Comparison of ENCODE assay signal across 16 cellular contexts in genomic region chr9:79632060-79632459, GRCh38.
DNase-seq lines count a peak whose midpoint lies in the region; ATAC-seq and TF ChIP-seq lines count a peak whose summit lies in the region.
"Had no signal": no experiment of that assay in that cellular context is flagged by ENCODE, and none has a peak within 500 bp of the region (broad histone marks: within the 10 kb centered on the region; RNA-seq: fewer than 3 reads in every experiment).

No MANE protein-coding gene starts in this region.

- no CpG with 5 or more reads among the region's 5 CpGs for WGBS in H9 (ENCODE audit: extremely low coverage, insufficient read length, low lambda C conversion rate)

- no peak overlapping the region for H4K5ac ChIP-seq in H9 (ENCODE audit: insufficient read length, low read depth, low read length)

- H3K27ac ChIP-seq in A673 (ENCODE audit: low read depth, low read length, poor library complexity, severe bottlenecking) (no peak overlapping the region), H9 (ENCODE audit: insufficient read length, low read depth, low read length) (no peak overlapping the region)
- H3K27ac ChIP-seq: KMS-11 had no signal

- H2AK5ac ChIP-seq in H9 (ENCODE audit: insufficient read length, low read length), result no peak overlapping the region

- no peak overlapping the region for H3K56ac ChIP-seq in H9 (ENCODE audit: insufficient read length, low read depth, low read length)

- no peak overlapping the region for H3K4me3 ChIP-seq in A673 (ENCODE audit: low read depth, low read length, poor library complexity, severe bottlenecking)

- H3K79me1 ChIP-seq in H9 (ENCODE audit: insufficient read depth, low read depth, low read length, poor library complexity, severe bottlenecking), result no peaks in the 10 kb centered on the region

- no peaks in the 10 kb centered on the region for H3K79me2 ChIP-seq in H9 (ENCODE audit: insufficient read depth, low read length)

- no peak overlapping the region for H3K4ac ChIP-seq in H9 (ENCODE audit: low read depth, low read length)

- H2BK12ac ChIP-seq in H9 (ENCODE audit: insufficient read length, low read depth, low read length), result no peak overlapping the region

- H4K91ac ChIP-seq in H9 (ENCODE audit: insufficient read length, low read depth, low read length), result no peak overlapping the region

- no peak overlapping the region for H2BK20ac ChIP-seq in H9 (ENCODE audit: low read depth, low read length, poor library complexity, severe bottlenecking)

- no TSS peak for BruUV-seq in A673 (replicated peaks; lab: Mats Ljungman, UMichigan)

- no peak overlapping the region for H2AFZ ChIP-seq in H9 (ENCODE audit: low read length)

- no peaks in the 10 kb centered on the region for H3K36me3 ChIP-seq in A673 (ENCODE audit: insufficient read depth, low read length, poor library complexity, severe bottlenecking)

- no peak overlapping the region for H2BK120ac ChIP-seq in H9 (ENCODE audit: low read depth, low read length, poor library complexity, severe bottlenecking)

- H3K27ac Mint-ChIP-seq in H9, result peak overlapping the region in 2 of 3 experiments; percentile 14 to 63; a peak in 1 of 7 replicates
- H3K27ac Mint-ChIP-seq in activated naive CD8-positive, alpha-beta T cell treated with anti-CD3 and anti-CD28 coated beads, Interleukin-2, amount 50 U/mL, for 24 hours, result peak overlapping the region; percentile 78
- H3K27ac Mint-ChIP-seq in natural killer cell treated with Interleukin-12 subunit alpha and Interleukin-12 subunit beta and Interleukin-15 and Interleukin-18, amount 100 ng/mL, for 72 hours, result peak overlapping the region; percentile 40 to 59
- H3K27ac Mint-ChIP-seq: B cell; CD4-positive, alpha-beta T cell had no signal

- H3K23ac ChIP-seq in H9 (ENCODE audit: insufficient read length, low read depth, low read length), result no peak overlapping the region

- no peak overlapping the region for H2BK15ac ChIP-seq in H9 (ENCODE audit: low read depth, low read length)

- no peak overlapping the region for H3K9ac ChIP-seq in H9 (ENCODE audit: extremely low read depth, insufficient read length, low read length)
- H3K9ac ChIP-seq: KMS-11 had no signal

- H3K14ac ChIP-seq in H9 (ENCODE audit: insufficient read depth, low read length), result no peak overlapping the region

- H3K23me2 ChIP-seq in H9 (ENCODE audit: insufficient read length, low read depth, low read length, poor library complexity, severe bottlenecking), result no peaks in the 10 kb centered on the region

- no peaks in the 10 kb centered on the region for H3K9me3 Mint-ChIP-seq in H9
- H3K9me3 Mint-ChIP-seq in activated naive CD8-positive, alpha-beta T cell treated with anti-CD3 and anti-CD28 coated beads, Interleukin-2, amount 50 U/mL, for 24 hours, result no peaks in the 10 kb centered on the region
- H3K9me3 Mint-ChIP-seq in natural killer cell treated with Interleukin-12 subunit alpha and Interleukin-12 subunit beta and Interleukin-15 and Interleukin-18, amount 100 ng/mL, for 72 hours, result no peaks in the 10 kb centered on the region
- H3K9me3 Mint-ChIP-seq: CD4-positive, alpha-beta T cell had no signal

- H3K4me1 ChIP-seq in A673 (ENCODE audit: insufficient read depth, low read length, poor library complexity, severe bottlenecking) (peaks cover 57% of the 10 kb centered on the region), H9 (ENCODE audit: insufficient read depth, low read length) (no peaks in the 10 kb centered on the region; the same call in none of the 2 replicates)

- no peak overlapping the region for H3K18ac ChIP-seq in H9 (ENCODE audit: insufficient read length, low read depth, low read length)

- no peaks in the 10 kb centered on the region for H3K27me3 Mint-ChIP-seq in H9 (ENCODE audit: low read depth)
- H3K27me3 Mint-ChIP-seq in activated naive CD8-positive, alpha-beta T cell treated with anti-CD3 and anti-CD28 coated beads, Interleukin-2, amount 50 U/mL, for 24 hours, result no peaks in the 10 kb centered on the region
- no peaks in the 10 kb centered on the region for H3K27me3 Mint-ChIP-seq in natural killer cell treated with Interleukin-12 subunit alpha and Interleukin-12 subunit beta and Interleukin-15 and Interleukin-18, amount 100 ng/mL, for 72 hours
- H3K27me3 Mint-ChIP-seq: B cell; CD4-positive, alpha-beta T cell had no signal

- 0 out of 7 replicates have a peak, but pooled peaks cover 0 to 6% (median 0%) of the 10 kb centered on the region in 3 experiments for H3K36me3 Mint-ChIP-seq in H9 (ENCODE audit: insufficient read depth in 1 of 3, low read depth in 3 of 3)
- peaks cover 17% of the 10 kb centered on the region for H3K36me3 Mint-ChIP-seq in activated naive CD8-positive, alpha-beta T cell treated with anti-CD3 and anti-CD28 coated beads, Interleukin-2, amount 50 U/mL, for 24 hours (ENCODE audit: low read depth)
- peaks cover 17% of the 10 kb centered on the region for H3K36me3 Mint-ChIP-seq in natural killer cell treated with Interleukin-12 subunit alpha and Interleukin-12 subunit beta and Interleukin-15 and Interleukin-18, amount 100 ng/mL, for 72 hours

- CTCF ChIA-PET in A673 (lab: Charles Lee), result no interaction called here

- ATAC-seq in activated naive CD8-positive, alpha-beta T cell treated with anti-CD3 and anti-CD28 coated beads, Interleukin-2, amount 50 U/mL, for 24 hours, result no peak
- peak in 1 of 2 donors; percentile 37 for ATAC-seq in natural killer cell treated with Interleukin-12 subunit alpha and Interleukin-12 subunit beta and Interleukin-15 and Interleukin-18, amount 100 ng/mL, for 72 hours
- ATAC-seq in Right ventricle myocardium superior (ENCODE audit: poor library complexity), result no peak

- peaks cover 17 to 43% of the 10 kb centered on the region in 2 experiments for H3K4me1 Mint-ChIP-seq in H9
- peaks cover 89% of the 10 kb centered on the region for H3K4me1 Mint-ChIP-seq in activated naive CD8-positive, alpha-beta T cell treated with anti-CD3 and anti-CD28 coated beads, Interleukin-2, amount 50 U/mL, for 24 hours
- H3K4me1 Mint-ChIP-seq in natural killer cell treated with Interleukin-12 subunit alpha and Interleukin-12 subunit beta and Interleukin-15 and Interleukin-18, amount 100 ng/mL, for 72 hours (ENCODE audit: low read depth in 2 of 2), result peaks cover 73 to 93% of the 10 kb centered on the region in 2 donors

- no peak overlapping the region for H2BK5ac ChIP-seq in H9 (ENCODE audit: insufficient read length, low read length)

- no peaks in the 10 kb centered on the region for H4K20me1 ChIP-seq in H9 (ENCODE audit: control insufficient read depth, insufficient read depth, insufficient read length)

- H3T11ph ChIP-seq in H9 (ENCODE audit: low read length), result no peak overlapping the region

- H3K27me3 ChIP-seq in A673 (replicated peaks; ENCODE audit: insufficient read depth, low read depth, low read length, poor library complexity) (no peaks in the 10 kb centered on the region), H9 (ENCODE audit: insufficient read depth, low read length) (no peaks in the 10 kb centered on the region)

- no peak overlapping the region for H4K8ac ChIP-seq in H9 (replicated peaks; ENCODE audit: insufficient read length, low read depth, low read length)

- TF ChIP-seq CTCF in A673 (conservative IDR thresholded peaks at IDR 0.05; ENCODE audit: low read depth, low read length), result no peak
- TF ChIP-seq CTCF in H9 (conservative IDR thresholded peaks at IDR 0.05), result no peak

- H3K9me3 ChIP-seq in A673 (ENCODE audit: low read depth, low read length, poor library complexity, severe bottlenecking), result no peaks in the 10 kb centered on the region
- no peaks in the 10 kb centered on the region for H3K9me3 ChIP-seq in H9 (ENCODE audit: control insufficient read depth, low read depth, low read length)

- POLR2A ChIA-PET in A673 (lab: Charles Lee; ENCODE audit: low non-redundant PET), result no interaction called here

- no peak overlapping the region for H3K4me3 Mint-ChIP-seq in H9
- H3K4me3 Mint-ChIP-seq in activated naive CD8-positive, alpha-beta T cell treated with anti-CD3 and anti-CD28 coated beads, Interleukin-2, amount 50 U/mL, for 24 hours, result no peak overlapping the region
- peak overlapping the region; percentile 80 for H3K4me3 Mint-ChIP-seq in natural killer cell treated with Interleukin-12 subunit alpha and Interleukin-12 subunit beta and Interleukin-15 and Interleukin-18, amount 100 ng/mL, for 72 hours
- H3K4me3 Mint-ChIP-seq: B cell; CD4-positive, alpha-beta T cell had no signal

- intact Hi-C loops in A673 (cut with micrococcal nuclease; ENCODE audit: unreplicated experiment) (no loop called here), Right ventricle myocardium superior (cut with DNase I) (no loop called here)

- H3K4me2 ChIP-seq in H9 (ENCODE audit: insufficient read depth, insufficient read length, low read length), result no peak overlapping the region
- H3K4me2 ChIP-seq: KMS-11 had no signal

- peak; percentile 30 for DNase-seq in A673 (ENCODE audit: low spot score)
- no peak for DNase-seq in H9
- no peak for DNase-seq in activated naive CD8-positive, alpha-beta T cell treated with anti-CD3 and anti-CD28 coated beads, Interleukin-2, amount 50 U/mL, for 24 hours
- DNase-seq in natural killer cell treated with Interleukin-12 subunit alpha and Interleukin-12 subunit beta and Interleukin-15 and Interleukin-18, amount 100 ng/mL, for 72 hours (ENCODE audit: low spot score), result no peak
- DNase-seq in central memory CD4-positive, alpha-beta T cell, result no peak
- no peak for DNase-seq in Right ventricle myocardium superior
- DNase-seq in DMS153 treated with DMSO at 0.1 percent for 48 hours (lab: John Stamatoyannopoulos, UW; ENCODE audit: unreplicated experiment), result no peak
- DNase-seq in NCI-H2029 treated with DMSO at 0.1 percent for 48 hours (lab: John Stamatoyannopoulos, UW), result no peak
- DNase-seq: CD4-positive, alpha-beta T cell; DND-41; GDM1; NCI-H1092; NCI-H1694 treated with DMSO at 0.1 percent for 48 hours; NK-92 treated with Interleukin-12 subunit alpha and Interleukin-12 subunit beta, amount 100 ng/mL, for 24 hours had no signal
